Comparison of ENCODE assay signal across 8 cellular contexts in genomic region chr17:72976971-72977767, GRCh38.
A peak's percentile ranks its signal among the peaks of the same experiment; 100 is the strongest.
DNase-seq lines count a peak whose midpoint lies in the region; ATAC-seq and TF ChIP-seq lines count a peak whose summit lies in the region.

No MANE protein-coding gene starts in this region.

- H3K4me1 ChIP-seq in aorta (ENCODE audit: control insufficient read depth in 1 of 2, insufficient read depth in 2 of 2, low read length in 2 of 2) (no peaks in the 10 kb centered on the region), esophagus squamous epithelium (peaks cover 0 to 20% (median 6%) of the 10 kb centered on the region in 3 donors)

- H3K27ac Mint-ChIP-seq in memory B cell, result no peak overlapping the region

- CTCF ChIA-PET in GM10248 (lab: Yijun Ruan, JAX), result interaction anchor here (1.1 to 3.3 kb wide), 4 partner anchors 9 to 250 kb away, joined by 3 to 15 read pairs (median 4); no protein-coding TSS in a partner anchor

- no peak overlapping the region for H3K4me3 Mint-ChIP-seq in memory B cell

- POLR2A ChIA-PET in GM10248 (lab: Yijun Ruan, JAX), result no interaction called here

- H3K27me3 Mint-ChIP-seq in memory B cell, result no peaks in the 10 kb centered on the region

- peak overlapping the region; percentile 1 for H3K4me3 ChIP-seq in choroid plexus epithelial cell (ENCODE audit: low read depth, low read length)
- no peak overlapping the region for H3K4me3 ChIP-seq in aorta (ENCODE audit: low read length in 2 of 2)
- no peak overlapping the region for H3K4me3 ChIP-seq in esophagus squamous epithelium

- H3K27ac ChIP-seq in aorta (ENCODE audit: low read depth in 1 of 2, low read length in 2 of 2) (peak overlapping the region in 1 of 2 donors; percentile 23), esophagus squamous epithelium (peak overlapping the region in 2 of 4 donors; percentile 14 to 29)

- TF ChIP-seq CTCF in choroid plexus epithelial cell (conservative IDR thresholded peaks at IDR 0.05; ENCODE audit: low read depth, low read length) (no peak), GM10248 (IDR thresholded peaks at IDR 0.05; ENCODE audit: control extremely low read depth, extremely low read depth, low read depth, missing control alignments) (no peak), esophagus squamous epithelium (IDR thresholded peaks at IDR 0.05) (no peak)

- peaks cover 1% of the 10 kb centered on the region for H3K9me3 Mint-ChIP-seq in memory B cell

- H3K4me1 Mint-ChIP-seq in memory B cell, result peaks cover 25% of the 10 kb centered on the region

- DNase-seq in ELF-1 (ENCODE audit: low read depth, low spot score), result peak; percentile 39
- DNase-seq in LHCN-M2 (ENCODE audit: low read depth), result peak; percentile 86
- peak; percentile 96 for DNase-seq in choroid plexus epithelial cell (ENCODE audit: low read depth)
- DNase-seq in memory B cell (ENCODE audit: low spot score in 2 of 2), result no peak
- DNase-seq in aorta, result peak in 1 of 2 donors; percentile 75
- DNase-seq in GM10248 (ENCODE audit: extremely low spot score), result no peak
- no peak for DNase-seq in esophagus squamous epithelium (lab: John Stamatoyannopoulos, UW)

- no peaks in the 10 kb centered on the region for H3K27me3 ChIP-seq in aorta (ENCODE audit: control insufficient read depth in 1 of 2, insufficient read depth in 2 of 2, low read length in 1 of 2)
- no peaks in the 10 kb centered on the region for H3K27me3 ChIP-seq in esophagus squamous epithelium

- intact Hi-C loops in aorta (cut with DNase I) (no loop called here), esophagus squamous epithelium (cut with DNase I) (loop anchor here (10.0 kb wide), 1 partner anchor 232 kb away; no protein-coding TSS in a partner anchor)

- H3K36me3 ChIP-seq in aorta (ENCODE audit: control insufficient read depth in 1 of 2, insufficient read depth in 2 of 2, low read length in 1 of 2) (no peaks in the 10 kb centered on the region), esophagus squamous epithelium (no peaks in the 10 kb centered on the region)

- no peaks in the 10 kb centered on the region for H3K9me3 ChIP-seq in aorta (ENCODE audit: control insufficient read depth, low read length)
- H3K9me3 ChIP-seq in esophagus squamous epithelium, result no peaks in the 10 kb centered on the region

- 16% methylated on average over 12 of the region's 12 CpGs for WGBS in aorta, 2 donors
- 40 to 44% methylated on average over 10 to 12 of the region's 12 CpGs for WGBS in esophagus squamous epithelium, 2 donors

- TF ChIP-seq POLR2A in esophagus squamous epithelium (IDR thresholded peaks at IDR 0.05), result no peak

- H3K36me3 Mint-ChIP-seq in memory B cell, result peaks cover 6% of the 10 kb centered on the region

- ATAC-seq in memory B cell (ENCODE audit: low read depth), result peak; percentile 72
- ATAC-seq in aorta (ENCODE audit: low FRiP score), result peak; percentile 78
- ATAC-seq in GM19395 (IDR thresholded peaks at IDR 0.05; ENCODE audit: unreplicated experiment), result no peak

Comparison
In these comparisons a context has a peak if more than half of its experiments do, and no peak if none do; other contexts are left out.
1. DNase-seq: peak in ELF-1 (single experiment), LHCN-M2 (single experiment) and choroid plexus epithelial cell (single experiment); none in memory B cell (0 of 2), GM10248 (single experiment) and esophagus squamous epithelium (single experiment).